In genomic region chr19:40601061-40601973, GRCh38 we compare ENCODE assay signal across 8 cellular contexts. TPM values are rescaled to one million over a fixed set of nuclear protein-coding genes. Genes with fewer than 3 reads are reported as not detected.
DNase-seq lines count a peak whose midpoint lies in the region; ATAC-seq and TF ChIP-seq lines count a peak whose summit lies in the region.

TSS of gene LTBP4 (plus strand) at chr19:40601369. CDS start at chr19:40601388, 19 bp downstream.

- H3K9me3 Mint-ChIP-seq in endodermal cell: peaks cover 3% of the 10 kb centered on the region

- H3K9ac ChIP-seq in SU-DHL-6 (ENCODE audit: low read length): peak within 1 kb of the TSS; percentile 29; the same call in 1 of the 2 replicates
- no peak within 1 kb of the TSS for H3K9ac ChIP-seq in endodermal cell (ENCODE audit: extremely low read depth, low read length, poor library complexity, severe bottlenecking)

- no peaks in the 10 kb centered on the region for H4K20me1 ChIP-seq in SU-DHL-6 (ENCODE audit: low read depth, low read length)

- 7 to 31% methylated on average over 3 to 71 of the region's 87 CpGs for WGBS in endodermal cell (ENCODE audit: insufficient coverage in 1 of 2, insufficient read length in 1 of 2), 2 experiments
- 1% methylated on average over 83 of the region's 87 CpGs for WGBS in urinary bladder

- no peaks in the 10 kb centered on the region for H3K79me2 ChIP-seq in SU-DHL-6 (ENCODE audit: insufficient read depth, low read length)

- peaks cover 77% of the 10 kb centered on the region for H3K27me3 Mint-ChIP-seq in endodermal cell (ENCODE audit: insufficient read depth)

- no peaks in the 10 kb centered on the region for H3K36me3 Mint-ChIP-seq in endodermal cell (ENCODE audit: low read depth)

- H3K9me3 ChIP-seq in SU-DHL-6 (ENCODE audit: insufficient read depth, low read length) (no peaks in the 10 kb centered on the region), endodermal cell (ENCODE audit: control insufficient read depth, low read length) (no peaks in the 10 kb centered on the region), mucosa of descending colon (no peaks in the 10 kb centered on the region)

- H3K27me3 ChIP-seq in SU-DHL-6 (ENCODE audit: low read length): no peaks in the 10 kb centered on the region
- peaks cover 60% of the 10 kb centered on the region for H3K27me3 ChIP-seq in endodermal cell (ENCODE audit: control insufficient read depth, insufficient read depth, low read length, poor library complexity, severe bottlenecking)

- H3K36me3 ChIP-seq in SU-DHL-6 (ENCODE audit: low read length) (no peaks in the 10 kb centered on the region), endodermal cell (ENCODE audit: control insufficient read depth, insufficient read depth, low read length) (no peaks in the 10 kb centered on the region), mucosa of descending colon (ENCODE audit: low read depth) (no peaks in the 10 kb centered on the region), urinary bladder (ENCODE audit: insufficient read depth) (no peaks in the 10 kb centered on the region)

- peaks cover 12% of the 10 kb centered on the region for H3K4me1 ChIP-seq in endodermal cell (ENCODE audit: control insufficient read depth, insufficient read depth, low read length)
- H3K4me1 ChIP-seq in mucosa of descending colon (ENCODE audit: low read depth): peaks cover 67% of the 10 kb centered on the region
- H3K4me1 ChIP-seq in urinary bladder (ENCODE audit: insufficient read depth): peaks cover 2% of the 10 kb centered on the region

- DNase-seq in activated naive CD4-positive, alpha-beta T cell treated with Interleukin-2 at 50 U/mL for 16 hours: peak; percentile 42
- no peak for DNase-seq in activated naive CD4-positive, alpha-beta T cell (lab: John Stamatoyannopoulos, UW)
- peak; percentile 71 for DNase-seq in endodermal cell
- peak; percentile 66 to 79 (median 73) for DNase-seq in mucosa of descending colon
- DNase-seq in cortex of kidney (lab: John Stamatoyannopoulos, UW): no peak
- DNase-seq in glomerular visceral epithelial cell (ENCODE audit: extremely low spot score): no peak

- intact Hi-C loops in mucosa of descending colon (cut with DNase I, micrococcal nuclease): no loop called here

- H3K9me2 ChIP-seq in SU-DHL-6 (replicated peaks; ENCODE audit: insufficient read depth, low read length): no peaks in the 10 kb centered on the region

- TF ChIP-seq CTCF in SU-DHL-6 (IDR thresholded peaks at IDR 0.05; ENCODE audit: insufficient read depth, low read length, poor library complexity, severe bottlenecking) (peak; percentile 6), endodermal cell (conservative IDR thresholded peaks at IDR 0.05) (no peak), mucosa of descending colon (IDR thresholded peaks at IDR 0.05) (no peak)

- H3K4me1 Mint-ChIP-seq in endodermal cell: peaks cover 24% of the 10 kb centered on the region

- no peak within 1 kb of the TSS for H3K27ac Mint-ChIP-seq in endodermal cell

- peak within 1 kb of the TSS; percentile 29 for H2AFZ ChIP-seq in SU-DHL-6 (ENCODE audit: low read depth, low read length, severe bottlenecking)

- ATAC-seq in mucosa of descending colon: no peak

- peaks cover 24% of the 10 kb centered on the region for H3F3A ChIP-seq in SU-DHL-6 (ENCODE audit: insufficient read depth)

- peak within 1 kb of the TSS; percentile 43 for H3K4me3 Mint-ChIP-seq in endodermal cell

- H3K4me2 ChIP-seq in SU-DHL-6 (ENCODE audit: low read depth, low read length, poor library complexity, severe bottlenecking): peak within 1 kb of the TSS; percentile 45

- H3K4me3 ChIP-seq in SU-DHL-6 (ENCODE audit: insufficient read depth, low read length, poor library complexity, severe bottlenecking) (peak within 1 kb of the TSS; percentile 25), endodermal cell (ENCODE audit: low read length) (peak within 1 kb of the TSS; percentile 62), mucosa of descending colon (peak within 1 kb of the TSS; percentile 17), urinary bladder (ENCODE audit: low read depth, low read length) (peak within 1 kb of the TSS; percentile 60)

- H3K27ac ChIP-seq in SU-DHL-6 (ENCODE audit: low read depth, low read length) (no peak within 1 kb of the TSS), endodermal cell (ENCODE audit: low read depth, low read length) (no peak within 1 kb of the TSS), urinary bladder (ENCODE audit: low read depth) (peak within 1 kb of the TSS; percentile 73)

RNA-seq across cellular contexts. Expression of gene LTBP4, which starts in this region (rescaled TPM):
- total RNA-seq in endodermal cell: 100 to 1,000 TPM; 104 to 133 TPM
- 219 TPM for polyA plus RNA-seq in endodermal cell (2013, experiment 1 of 2)
- polyA plus RNA-seq in endodermal cell (2013, experiment 2 of 2): 194 TPM
- total RNA-seq in mucosa of descending colon: 100 to 1,000 TPM; 141 to 244 (median 160) TPM
- total RNA-seq in urinary bladder: 305 TPM
- polyA plus RNA-seq in urinary bladder: 647 TPM

Comparison
In these comparisons a context has a peak if more than half of its experiments do, and no peak if none do; other contexts are left out.
1. DNase-seq: peak in activated naive CD4-positive, alpha-beta T cell treated with Interleukin-2 at 50 U/mL for 16 hours (single experiment), endodermal cell (single experiment) and mucosa of descending colon (3 of 3); none in activated naive CD4-positive, alpha-beta T cell (0 of 4), cortex of kidney (single experiment) and glomerular visceral epithelial cell (single experiment).
2. Peak in every context shown above with its lines, with median percentiles within 50 percentile points of each other: H3K4me3 ChIP-seq.